Comparison of ENCODE assay signal across 13 cellular contexts in genomic region chr10:14779053-14779649, GRCh38. TPM values are rescaled to one million over a fixed set of nuclear protein-coding genes. Genes with fewer than 3 reads are reported as not detected.
A peak's percentile ranks its signal among the peaks of the same experiment; 100 is the strongest.
DNase-seq lines count a peak whose midpoint lies in the region; ATAC-seq, FAIRE-seq and TF ChIP-seq lines count a peak whose summit lies in the region.
"Had no signal": no experiment of that assay in that cellular context is flagged by ENCODE, and none has a peak within 500 bp of the region (broad histone marks: within the 10 kb centered on the region; RNA-seq: fewer than 3 reads in every experiment).

No MANE protein-coding gene starts in this region.

- peaks cover 10% of the 10 kb centered on the region; the same call in 1 of the 2 replicates for H3K27me3 ChIP-seq in GM23248 (replicated peaks; ENCODE audit: insufficient read depth)
- no peaks in the 10 kb centered on the region for H3K27me3 ChIP-seq in bronchial epithelial cell (ENCODE audit: control insufficient read depth, insufficient read depth, low read length)
- H3K27me3 ChIP-seq in transverse colon: no peaks in the 10 kb centered on the region
- no peaks in the 10 kb centered on the region for H3K27me3 ChIP-seq in neural progenitor cell
- H3K27me3 ChIP-seq: sigmoid colon had no signal

- no peak for FAIRE-seq in bronchial epithelial cell (lab: Jason Lieb, UNC)

- no peak overlapping the region for H3K27ac Mint-ChIP-seq in neural progenitor cell

- no peak for TF ChIP-seq POLR2A in transverse colon (IDR thresholded peaks at IDR 0.05)

- intact Hi-C loops in left ventricle myocardium superior (cut with micrococcal nuclease): no loop called here
- intact Hi-C loops in transverse colon (cut with DNase I; ENCODE audit: low total_unique reads): no loop called here

- H3K4me1 Mint-ChIP-seq in neural progenitor cell: peaks cover 7% of the 10 kb centered on the region
- H3K4me1 Mint-ChIP-seq: brain had no signal

- H3K4me2 ChIP-seq in GM23248 (ENCODE audit: unreplicated experiment) (no peak overlapping the region), neural progenitor cell (no peak overlapping the region)

- H3K9me2 ChIP-seq in GM23248 (ENCODE audit: insufficient read depth): no peaks in the 10 kb centered on the region

- H3K9me3 ChIP-seq in GM23248 (ENCODE audit: low read depth) (no peaks in the 10 kb centered on the region), transverse colon (no peaks in the 10 kb centered on the region), neural progenitor cell (ENCODE audit: low read depth) (no peaks in the 10 kb centered on the region)
- H3K9me3 ChIP-seq: sigmoid colon had no signal

- H3K4me1 ChIP-seq in GM23248 (ENCODE audit: insufficient read depth) (no peaks in the 10 kb centered on the region; the same call in 1 of the 2 replicates), transverse colon (peaks cover 0 to 16% (median 8%) of the 10 kb centered on the region in 4 donors), neural progenitor cell (no peaks in the 10 kb centered on the region)

- no peak overlapping the region for H3K27ac ChIP-seq in GM23248
- H3K27ac ChIP-seq in transverse colon: peak overlapping the region; percentile 49 to 69 (median 60)
- H3K27ac ChIP-seq in neural progenitor cell: no peak overlapping the region
- H3K27ac ChIP-seq: sigmoid colon had no signal

- 31 to 32% methylated on average over 6 of the region's 6 CpGs for WGBS in GM23248 (ENCODE audit: low coverage in 1 of 2, low lambda C conversion rate in 2 of 2, missing lambda C conversion rate in 2 of 2), 2 experiments
- 21 to 45% methylated on average over 2 to 6 of the region's 6 CpGs for WGBS in transverse colon (ENCODE audit: low coverage in 1 of 2), 2 donors

- ATAC-seq in left ventricle myocardium superior: peak; percentile 83
- ATAC-seq in activated CD4-positive, CD25-positive, alpha-beta regulatory T cell treated with anti-CD3 and anti-CD28 coated beads, Interleukin-2, amount 50 U/mL, for 24 hours: no peak

- H3K9ac ChIP-seq in GM23248 (no peak overlapping the region), neural progenitor cell (no peak overlapping the region)

- no peaks in the 10 kb centered on the region for H4K20me1 ChIP-seq in GM23248 (ENCODE audit: insufficient read depth)
- no peaks in the 10 kb centered on the region for H4K20me1 ChIP-seq in neural progenitor cell (ENCODE audit: low read depth)

- H3K4me3 ChIP-seq in GM23248 (no peak overlapping the region), bronchial epithelial cell (ENCODE audit: low read depth, low read length) (no peak overlapping the region), transverse colon (no peak overlapping the region), neural progenitor cell (no peak overlapping the region)
- H3K4me3 ChIP-seq: sigmoid colon had no signal

- peaks cover under 1% of the 10 kb centered on the region for H3K9me3 Mint-ChIP-seq in neural progenitor cell
- H3K9me3 Mint-ChIP-seq: immature natural killer cell had no signal

- DNase-seq in GM23248 (peak; percentile 49), bronchial epithelial cell (ENCODE audit: low read depth) (peak; percentile 39), left ventricle myocardium superior (no peak), transverse colon (peak; percentile 29), neural progenitor cell (ENCODE audit: low spot score) (no peak)
- no peak for DNase-seq in stimulated activated CD4-positive, alpha-beta T cell treated with anti-CD3 and anti-CD28 coated beads, Interleukin-4, amount 100 ng/mL, for 1 hour
- DNase-seq: immature natural killer cell, MM.1S, OCI-M1, sigmoid colon, T-helper 1 cell had no signal

- H3F3A ChIP-seq in GM23248 (ENCODE audit: insufficient read depth) (no peaks in the 10 kb centered on the region), neural progenitor cell (ENCODE audit: low read depth) (no peaks in the 10 kb centered on the region)

- H3K4me3 Mint-ChIP-seq in neural progenitor cell: no peak overlapping the region
- H3K4me3 Mint-ChIP-seq: brain, immature natural killer cell had no signal

- H3K36me3 Mint-ChIP-seq in neural progenitor cell: no peaks in the 10 kb centered on the region
- H3K36me3 Mint-ChIP-seq: brain, immature natural killer cell had no signal

- H2AFZ ChIP-seq in GM23248 (no peak overlapping the region), neural progenitor cell (replicated peaks) (no peak overlapping the region)

- in situ Hi-C loops in GM23248 (cut with MboI): no loop called here
- in situ Hi-C loops in transverse colon (cut with MboI; ENCODE audit: low pct_ligation_motif_present in 1 of 4, low pct_unique_long_range_greater_than_20kb in 1 of 4, low sequenced_read_pairs in 3 of 4): no loop called here

- TF ChIP-seq CTCF in bronchial epithelial cell (IDR thresholded peaks at IDR 0.05; ENCODE audit: insufficient read depth, low read length, severe bottlenecking) (no peak), transverse colon (IDR thresholded peaks at IDR 0.05) (no peak), neural progenitor cell (IDR thresholded peaks at IDR 0.05) (no peak)

- H3K36me3 ChIP-seq in GM23248 (ENCODE audit: low read depth) (no peaks in the 10 kb centered on the region), bronchial epithelial cell (ENCODE audit: control insufficient read depth, insufficient read depth, low read length) (no peaks in the 10 kb centered on the region), transverse colon (no peaks in the 10 kb centered on the region), neural progenitor cell (no peaks in the 10 kb centered on the region)
- H3K36me3 ChIP-seq: sigmoid colon had no signal

- TF ChIP-seq EP300 in transverse colon (IDR thresholded peaks at IDR 0.05; ENCODE audit: low read depth): no peak

- no peaks in the 10 kb centered on the region for H3K79me2 ChIP-seq in GM23248 (ENCODE audit: insufficient read depth)
- no peaks in the 10 kb centered on the region for H3K79me2 ChIP-seq in neural progenitor cell (ENCODE audit: low read depth)

- H3K27me3 Mint-ChIP-seq in neural progenitor cell (ENCODE audit: insufficient read depth, low read depth): peaks cover 6% of the 10 kb centered on the region

RNA-seq across cellular contexts. Expression of gene FAM107B, which starts 4.5 kb away (rescaled TPM):
- 5.2 and 5.3 TPM in 2 replicates for total RNA-seq in GM23248 (2014; rRNA removed; shearing (Covaris generic))
- polyA plus RNA-seq in GM23248 (2016; fragmentation: Nextera tagmentation; extraction: Ambion mirVana): 3.4 and 5.2 TPM in 2 replicates
- total RNA-seq in bronchial epithelial cell (18.7 and 18.8 TPM in 2 replicates), left ventricle myocardium superior (3.4 TPM), transverse colon (10 to 100 TPM; 23.9 to 71.0 (median 52.8) TPM), neural progenitor cell (ENCODE audit: low replicate concordance) (26.5 and 43.0 TPM in 2 replicates)

RNA-seq across cellular contexts. Expression of gene CDNF, which starts 58.7 kb away (rescaled TPM):
- total RNA-seq in GM23248 (2014; rRNA removed; shearing (Covaris generic)): 0.32 and 1.0 TPM in 2 replicates
- polyA plus RNA-seq in GM23248 (2016; fragmentation: Nextera tagmentation; extraction: Ambion mirVana): 1.0 and 1.3 TPM in 2 replicates
- total RNA-seq in bronchial epithelial cell: 0.79 and 1.3 TPM in 2 replicates
- 2.0 TPM for total RNA-seq in left ventricle myocardium superior
- 1 to 10 TPM in 2 of 4 donors, not detected in 2; 2.2 to 2.5 TPM for total RNA-seq in transverse colon
- 1.8 and 5.2 TPM in 2 replicates for total RNA-seq in neural progenitor cell (ENCODE audit: low replicate concordance)

RNA-seq across cellular contexts. Expression of gene HSPA14, which starts 59.0 kb away (rescaled TPM):
- 14.9 and 15.6 TPM in 2 replicates for total RNA-seq in GM23248 (2014; rRNA removed; shearing (Covaris generic))
- 18.3 and 21.0 TPM in 2 replicates for polyA plus RNA-seq in GM23248 (2016; fragmentation: Nextera tagmentation; extraction: Ambion mirVana)
- total RNA-seq in bronchial epithelial cell (6.3 and 6.8 TPM in 2 replicates), left ventricle myocardium superior (8.8 TPM), transverse colon (10 to 100 TPM in 2 of 4 donors, 1 to 10 TPM in 2; 6.7 to 15.4 (median 8.7) TPM), neural progenitor cell (ENCODE audit: low replicate concordance) (33.3 and 41.8 TPM in 2 replicates)

RNA-seq across cellular contexts. Expression of gene MSANTD7, which starts 59.0 kb away (rescaled TPM):
- 13.8 and 15.9 TPM in 2 replicates for total RNA-seq in GM23248 (2014; rRNA removed; shearing (Covaris generic))
- polyA plus RNA-seq in GM23248 (2016; fragmentation: Nextera tagmentation; extraction: Ambion mirVana): 7.2 and 7.4 TPM in 2 replicates
- 21.4 and 21.6 TPM in 2 replicates for total RNA-seq in bronchial epithelial cell
- total RNA-seq in left ventricle myocardium superior: 4.8 TPM
- total RNA-seq in transverse colon: 10 to 100 TPM; 11.5 to 19.8 (median 14.0) TPM
- 17.6 and 18.8 TPM in 2 replicates for total RNA-seq in neural progenitor cell (ENCODE audit: low replicate concordance)

Comparison
In these comparisons a context has a peak if more than half of its experiments do, and no peak if none do; other contexts are left out.
1. DNase-seq: peak in GM23248 (single experiment), bronchial epithelial cell (single experiment) and transverse colon (single experiment); none in left ventricle myocardium superior (single experiment), neural progenitor cell (single experiment) and stimulated activated CD4-positive, alpha-beta T cell treated with anti-CD3 and anti-CD28 coated beads, Interleukin-4, amount 100 ng/mL, for 1 hour (single experiment).
2. H3K27ac ChIP-seq: peak in transverse colon (4 of 4); none in GM23248 (single experiment) and neural progenitor cell (single experiment).